In the genomic region with DNA sequence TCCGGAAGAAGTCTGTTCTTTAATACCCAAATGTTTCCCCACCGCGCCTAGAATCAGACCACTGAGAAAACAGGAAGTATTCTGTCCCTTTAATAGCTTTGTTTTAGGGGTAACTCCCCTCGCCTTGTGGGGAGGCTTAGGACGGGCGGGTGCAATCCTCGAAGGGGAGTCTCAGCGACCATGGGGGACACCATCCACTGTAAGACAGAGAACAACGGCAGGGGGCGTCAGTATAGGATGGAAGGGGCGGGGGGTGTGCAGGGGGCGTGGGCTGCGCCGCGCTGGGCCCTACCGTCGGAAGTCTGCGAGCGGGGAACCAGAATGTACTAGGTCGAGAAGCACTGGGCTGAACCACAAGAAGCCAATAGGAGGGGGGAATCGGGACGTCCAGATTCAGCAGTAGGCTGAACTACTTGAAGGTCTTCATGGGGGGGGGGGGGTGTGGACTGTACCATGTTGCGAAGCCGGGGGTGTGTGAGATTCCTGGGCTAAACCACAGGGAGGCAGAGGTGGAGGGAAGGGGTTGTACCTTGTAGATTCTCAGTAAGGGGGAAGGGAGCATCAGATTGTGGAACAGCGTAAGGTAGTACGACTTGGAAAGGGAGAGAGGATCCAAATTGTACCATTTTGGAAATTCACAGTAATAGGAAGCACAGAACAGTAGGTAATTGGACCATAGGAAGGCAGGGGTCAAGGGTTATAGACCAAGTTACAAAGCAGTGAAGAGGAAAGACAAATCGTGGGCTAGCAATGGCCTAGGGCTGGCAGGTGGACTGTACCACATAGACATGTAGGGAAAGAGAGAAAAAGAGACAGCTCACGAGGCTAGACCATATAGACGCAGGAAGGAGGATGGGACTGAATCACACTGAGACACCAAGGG, we compare ENCODE assay signal across 2 cellular contexts.
TF ChIP-seq lines count a peak whose summit lies in the region.

No MANE protein-coding gene starts in this region.

TF ChIP-seq in HEK293, 187 proteins besides CTCF, POLR2A, EP300 and RAD21 (continued from another document and continues in another):
- TF ChIP-seq, protein P1, sequence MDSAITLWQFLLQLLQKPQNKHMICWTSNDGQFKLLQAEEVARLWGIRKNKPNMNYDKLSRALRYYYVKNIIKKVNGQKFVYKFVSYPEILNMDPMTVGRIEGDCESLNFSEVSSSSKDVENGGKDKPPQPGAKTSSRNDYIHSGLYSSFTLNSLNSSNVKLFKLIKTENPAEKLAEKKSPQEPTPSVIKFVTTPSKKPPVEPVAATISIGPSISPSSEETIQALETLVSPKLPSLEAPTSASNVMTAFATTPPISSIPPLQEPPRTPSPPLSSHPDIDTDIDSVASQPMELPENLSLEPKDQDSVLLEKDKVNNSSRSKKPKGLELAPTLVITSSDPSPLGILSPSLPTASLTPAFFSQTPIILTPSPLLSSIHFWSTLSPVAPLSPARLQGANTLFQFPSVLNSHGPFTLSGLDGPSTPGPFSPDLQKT (IDR thresholded peaks at IDR 0.05; ENCODE audit: borderline replicate concordance, low read depth, low read length): no peak
- TF ChIP-seq RBAK (tag by site-specific recombination; IDR thresholded peaks at IDR 0.05) (0 out of 2 replicates have a peak, but pooled peaks have one; percentile 11), ZNF664 (tag by site-specific recombination; IDR thresholded peaks at IDR 0.05) (no peak), ZNF335 (tag by site-specific recombination; conservative IDR thresholded peaks at IDR 0.05) (peak; percentile 55), ZNF394 (tag by site-specific recombination; IDR thresholded peaks at IDR 0.05; ENCODE audit: borderline replicate concordance) (no peak; the same call in 1 of the 2 replicates), GLI4 (tag by site-specific recombination; IDR thresholded peaks at IDR 0.05) (0 out of 2 replicates have a peak, but pooled peaks have one; percentile 51), ZNF426 (tag by site-specific recombination; IDR thresholded peaks at IDR 0.05) (no peak), ZNF324 (tag by site-specific recombination; IDR thresholded peaks at IDR 0.05) (0 out of 2 replicates have a peak, but pooled peaks have one; percentile 18), KLF7 (tag by site-specific recombination; IDR thresholded peaks at IDR 0.05; ENCODE audit: borderline replicate concordance) (0 out of 2 replicates have a peak, but pooled peaks have one; percentile 15), ZNF777 (tag by site-specific recombination; IDR thresholded peaks at IDR 0.05; ENCODE audit: borderline replicate concordance) (peak; percentile 92), ZNF2 (tag by site-specific recombination; IDR thresholded peaks at IDR 0.05) (peak; percentile 59; the same call in 1 of the 2 replicates)
- TF ChIP-seq, protein P2, sequence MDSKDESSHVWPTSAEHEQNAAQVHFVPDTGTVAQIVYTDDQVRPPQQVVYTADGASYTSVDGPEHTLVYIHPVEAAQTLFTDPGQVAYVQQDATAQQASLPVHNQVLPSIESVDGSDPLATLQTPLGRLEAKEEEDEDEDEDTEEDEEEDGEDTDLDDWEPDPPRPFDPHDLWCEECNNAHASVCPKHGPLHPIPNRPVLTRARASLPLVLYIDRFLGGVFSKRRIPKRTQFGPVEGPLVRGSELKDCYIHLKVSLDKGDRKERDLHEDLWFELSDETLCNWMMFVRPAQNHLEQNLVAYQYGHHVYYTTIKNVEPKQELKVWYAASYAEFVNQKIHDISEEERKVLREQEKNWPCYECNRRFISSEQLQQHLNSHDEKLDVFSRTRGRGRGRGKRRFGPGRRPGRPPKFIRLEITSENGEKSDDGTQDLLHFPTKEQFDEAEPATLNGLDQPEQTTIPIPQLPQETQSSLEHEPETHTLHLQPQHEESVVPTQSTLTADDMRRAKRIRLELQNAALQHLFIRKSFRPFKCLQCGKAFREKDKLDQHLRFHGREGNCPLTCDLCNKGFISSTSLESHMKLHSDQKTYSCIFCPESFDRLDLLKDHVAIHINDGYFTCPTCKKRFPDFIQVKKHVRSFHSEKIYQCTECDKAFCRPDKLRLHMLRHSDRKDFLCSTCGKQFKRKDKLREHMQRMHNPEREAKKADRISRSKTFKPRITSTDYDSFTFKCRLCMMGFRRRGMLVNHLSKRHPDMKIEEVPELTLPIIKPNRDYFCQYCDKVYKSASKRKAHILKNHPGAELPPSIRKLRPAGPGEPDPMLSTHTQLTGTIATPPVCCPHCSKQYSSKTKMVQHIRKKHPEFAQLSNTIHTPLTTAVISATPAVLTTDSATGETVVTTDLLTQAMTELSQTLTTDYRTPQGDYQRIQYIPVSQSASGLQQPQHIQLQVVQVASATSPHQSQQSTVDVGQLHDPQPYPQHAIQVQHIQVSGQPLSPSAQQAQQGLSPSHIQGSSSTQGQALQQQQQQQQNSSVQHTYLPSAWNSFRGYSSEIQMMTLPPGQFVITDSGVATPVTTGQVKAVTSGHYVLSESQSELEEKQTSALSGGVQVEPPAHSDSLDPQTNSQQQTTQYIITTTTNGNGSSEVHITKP (tag by site-specific recombination; IDR thresholded peaks at IDR 0.05): peak; percentile 99
- TF ChIP-seq, protein P3, sequence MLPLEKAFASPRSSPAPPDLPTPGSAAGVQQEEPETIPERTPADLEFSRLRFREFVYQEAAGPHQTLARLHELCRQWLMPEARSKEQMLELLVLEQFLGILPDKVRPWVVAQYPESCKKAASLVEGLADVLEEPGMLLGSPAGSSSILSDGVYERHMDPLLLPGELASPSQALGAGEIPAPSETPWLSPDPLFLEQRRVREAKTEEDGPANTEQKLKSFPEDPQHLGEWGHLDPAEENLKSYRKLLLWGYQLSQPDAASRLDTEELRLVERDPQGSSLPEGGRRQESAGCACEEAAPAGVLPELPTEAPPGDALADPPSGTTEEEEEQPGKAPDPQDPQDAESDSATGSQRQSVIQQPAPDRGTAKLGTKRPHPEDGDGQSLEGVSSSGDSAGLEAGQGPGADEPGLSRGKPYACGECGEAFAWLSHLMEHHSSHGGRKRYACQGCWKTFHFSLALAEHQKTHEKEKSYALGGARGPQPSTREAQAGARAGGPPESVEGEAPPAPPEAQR (tag by site-specific recombination; IDR thresholded peaks at IDR 0.05): peak; percentile 34; the same call in 1 of the 2 replicates
- TF ChIP-seq, protein P4, sequence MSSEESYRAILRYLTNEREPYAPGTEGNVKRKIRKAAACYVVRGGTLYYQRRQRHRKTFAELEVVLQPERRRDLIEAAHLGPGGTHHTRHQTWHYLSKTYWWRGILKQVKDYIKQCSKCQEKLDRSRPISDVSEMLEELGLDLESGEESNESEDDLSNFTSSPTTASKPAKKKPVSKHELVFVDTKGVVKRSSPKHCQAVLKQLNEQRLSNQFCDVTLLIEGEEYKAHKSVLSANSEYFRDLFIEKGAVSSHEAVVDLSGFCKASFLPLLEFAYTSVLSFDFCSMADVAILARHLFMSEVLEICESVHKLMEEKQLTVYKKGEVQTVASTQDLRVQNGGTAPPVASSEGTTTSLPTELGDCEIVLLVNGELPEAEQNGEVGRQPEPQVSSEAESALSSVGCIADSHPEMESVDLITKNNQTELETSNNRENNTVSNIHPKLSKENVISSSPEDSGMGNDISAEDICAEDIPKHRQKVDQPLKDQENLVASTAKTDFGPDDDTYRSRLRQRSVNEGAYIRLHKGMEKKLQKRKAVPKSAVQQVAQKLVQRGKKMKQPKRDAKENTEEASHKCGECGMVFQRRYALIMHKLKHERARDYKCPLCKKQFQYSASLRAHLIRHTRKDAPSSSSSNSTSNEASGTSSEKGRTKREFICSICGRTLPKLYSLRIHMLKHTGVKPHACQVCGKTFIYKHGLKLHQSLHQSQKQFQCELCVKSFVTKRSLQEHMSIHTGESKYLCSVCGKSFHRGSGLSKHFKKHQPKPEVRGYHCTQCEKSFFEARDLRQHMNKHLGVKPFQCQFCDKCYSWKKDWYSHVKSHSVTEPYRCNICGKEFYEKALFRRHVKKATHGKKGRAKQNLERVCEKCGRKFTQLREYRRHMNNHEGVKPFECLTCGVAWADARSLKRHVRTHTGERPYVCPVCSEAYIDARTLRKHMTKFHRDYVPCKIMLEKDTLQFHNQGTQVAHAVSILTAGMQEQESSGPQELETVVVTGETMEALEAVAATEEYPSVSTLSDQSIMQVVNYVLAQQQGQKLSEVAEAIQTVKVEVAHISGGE (tag by site-specific recombination; conservative IDR thresholded peaks at IDR 0.05; ENCODE audit: low read depth): peak; percentile 69

TF ChIP-seq in SK-N-SH treated with all-trans-retinoic acid at 6 μM for 48 hours, 23 proteins besides CTCF, POLR2A, EP300 and RAD21 (continued from another document):
- TF ChIP-seq, protein P5, sequence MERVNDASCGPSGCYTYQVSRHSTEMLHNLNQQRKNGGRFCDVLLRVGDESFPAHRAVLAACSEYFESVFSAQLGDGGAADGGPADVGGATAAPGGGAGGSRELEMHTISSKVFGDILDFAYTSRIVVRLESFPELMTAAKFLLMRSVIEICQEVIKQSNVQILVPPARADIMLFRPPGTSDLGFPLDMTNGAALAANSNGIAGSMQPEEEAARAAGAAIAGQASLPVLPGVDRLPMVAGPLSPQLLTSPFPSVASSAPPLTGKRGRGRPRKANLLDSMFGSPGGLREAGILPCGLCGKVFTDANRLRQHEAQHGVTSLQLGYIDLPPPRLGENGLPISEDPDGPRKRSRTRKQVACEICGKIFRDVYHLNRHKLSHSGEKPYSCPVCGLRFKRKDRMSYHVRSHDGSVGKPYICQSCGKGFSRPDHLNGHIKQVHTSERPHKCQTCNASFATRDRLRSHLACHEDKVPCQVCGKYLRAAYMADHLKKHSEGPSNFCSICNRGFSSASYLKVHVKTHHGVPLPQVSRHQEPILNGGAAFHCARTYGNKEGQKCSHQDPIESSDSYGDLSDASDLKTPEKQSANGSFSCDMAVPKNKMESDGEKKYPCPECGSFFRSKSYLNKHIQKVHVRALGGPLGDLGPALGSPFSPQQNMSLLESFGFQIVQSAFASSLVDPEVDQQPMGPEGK (CRISPR knock-in tag; IDR thresholded peaks at IDR 0.05; ENCODE audit: borderline replicate concordance): no peak
- TF ChIP-seq, protein P6, sequence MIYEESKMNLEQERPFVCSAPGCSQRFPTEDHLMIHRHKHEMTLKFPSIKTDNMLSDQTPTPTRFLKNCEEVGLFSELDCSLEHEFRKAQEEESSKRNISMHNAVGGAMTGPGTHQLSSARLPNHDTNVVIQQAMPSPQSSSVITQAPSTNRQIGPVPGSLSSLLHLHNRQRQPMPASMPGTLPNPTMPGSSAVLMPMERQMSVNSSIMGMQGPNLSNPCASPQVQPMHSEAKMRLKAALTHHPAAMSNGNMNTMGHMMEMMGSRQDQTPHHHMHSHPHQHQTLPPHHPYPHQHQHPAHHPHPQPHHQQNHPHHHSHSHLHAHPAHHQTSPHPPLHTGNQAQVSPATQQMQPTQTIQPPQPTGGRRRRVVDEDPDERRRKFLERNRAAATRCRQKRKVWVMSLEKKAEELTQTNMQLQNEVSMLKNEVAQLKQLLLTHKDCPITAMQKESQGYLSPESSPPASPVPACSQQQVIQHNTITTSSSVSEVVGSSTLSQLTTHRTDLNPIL (CRISPR knock-in tag; IDR thresholded peaks at IDR 0.05; ENCODE audit: low read depth): no peak
TF ChIP-seq in SK-N-SH treated with all-trans-retinoic acid at 6 μM for 48 hours: peak in this region for 0.
